19 cellular contexts compared by ENCODE assay signal in genomic region chr10:132977807-132978206, GRCh38. TPM values are rescaled to one million over a fixed set of nuclear protein-coding genes. Genes with fewer than 3 reads are reported as not detected.
"Had no signal": no experiment of that assay in that cellular context is flagged by ENCODE, and none has a peak within 500 bp of the region (broad histone marks: within the 10 kb centered on the region; RNA-seq: fewer than 3 reads in every experiment).

No MANE protein-coding gene starts in this region.

- H3K4me1 Mint-ChIP-seq: activated B cell treated with CpG ODN at 0.5 μM for 24 hours; activated naive CD4-positive, alpha-beta T cell treated with anti-CD3 and anti-CD28 coated beads, Interleukin-2, amount 50 U/mL, for 24 hours; immature natural killer cell had no signal

- H3K4me3 ChIP-seq: ascending aorta, transverse colon, vagina had no signal

- ATAC-seq: activated CD8-positive, alpha-beta T cell treated with anti-CD3 and anti-CD28 coated beads for 36 hours had no signal

- H3K4me3 Mint-ChIP-seq: activated B cell treated with CpG ODN at 0.5 μM for 24 hours; activated CD8-positive, alpha-beta T cell treated with anti-CD3 and anti-CD28 coated beads for 36 hours; activated naive CD4-positive, alpha-beta T cell treated with anti-CD3 and anti-CD28 coated beads, Interleukin-2, amount 50 U/mL, for 24 hours; immature natural killer cell; nephron had no signal

- H3K9me3 Mint-ChIP-seq: activated B cell treated with CpG ODN at 0.5 μM for 24 hours; activated CD8-positive, alpha-beta T cell treated with anti-CD3 and anti-CD28 coated beads for 36 hours; activated naive CD4-positive, alpha-beta T cell treated with anti-CD3 and anti-CD28 coated beads, Interleukin-2, amount 50 U/mL, for 24 hours; activated T-helper 2 cell treated with anti-CD3 and anti-CD28 coated beads, Interferon-gamma antibody, Interleukin-2, Interleukin-4, amounts not matched to agents 10 μg/mL and 5 μg/mL and 100 μg/mL, durations not matched to agents 14 hours and 24 hours and 36 hours; immature natural killer cell; nephron had no signal

- H3K36me3 Mint-ChIP-seq: activated naive CD4-positive, alpha-beta T cell treated with anti-CD3 and anti-CD28 coated beads, Interleukin-2, amount 50 U/mL, for 24 hours; immature natural killer cell had no signal

- H3K27me3 ChIP-seq: ascending aorta, vagina had no signal

- H3K4me1 ChIP-seq: ascending aorta, transverse colon, vagina had no signal

- H3K36me3 ChIP-seq: ascending aorta, transverse colon, vagina had no signal

- H3K9me3 ChIP-seq: ascending aorta, transverse colon, vagina had no signal

- H3K27ac Mint-ChIP-seq: activated B cell treated with CpG ODN at 0.5 μM for 24 hours; activated CD8-positive, alpha-beta T cell treated with anti-CD3 and anti-CD28 coated beads for 36 hours; activated naive CD4-positive, alpha-beta T cell treated with anti-CD3 and anti-CD28 coated beads, Interleukin-2, amount 50 U/mL, for 24 hours; activated T-helper 2 cell treated with anti-CD3 and anti-CD28 coated beads, Interferon-gamma antibody, Interleukin-2, Interleukin-4, amounts not matched to agents 10 μg/mL and 5 μg/mL and 100 μg/mL, durations not matched to agents 14 hours and 24 hours and 36 hours; immature natural killer cell; nephron; progenitor cell of endocrine pancreas had no signal

- H3K27ac ChIP-seq: ascending aorta, transverse colon, vagina had no signal

- DNase-seq: activated B cell treated with CpG ODN at 0.5 μM for 24 hours; activated CD4-positive, alpha-beta T cell treated with anti-CD3 and anti-CD28 coated beads for 48 hours; activated CD8-positive, alpha-beta T cell treated with anti-CD3 and anti-CD28 coated beads for 36 hours; activated T-cell treated with anti-CD3 and anti-CD28 coated beads, Interleukin-2, amount 50 U/mL, for 1 hour; cortex of kidney; immature natural killer cell; kidney glomerular epithelial cell; midbrain; nucleus accumbens; stimulated activated CD4-positive, alpha-beta T cell treated with anti-CD3 and anti-CD28 coated beads, Interleukin-2, amount 100 ng/mL, for 24 hours; stimulated activated naive CD4-positive, alpha-beta T cell treated with Interleukin-2 at 50 U/mL for 16 hours; transverse colon had no signal

RNA-seq across cellular contexts. Expression of gene CFAP46, which starts 35.4 kb away (rescaled TPM):
- total RNA-seq: activated T-helper 2 cell treated with anti-CD3 and anti-CD28 coated beads, Interferon-gamma antibody, Interleukin-2, Interleukin-4, amounts not matched to agents 10 μg/mL and 5 μg/mL and 100 μg/mL, durations not matched to agents 14 hours and 24 hours and 36 hours; ascending aorta; subcutaneous adipose tissue; transverse colon; vagina had no signal
- polyA plus RNA-seq: immature natural killer cell had no signal
